In genomic region chr14:58969951-58970751, GRCh38 we compare ENCODE assay signal across 14 cellular contexts.
DNase-seq lines count a peak whose midpoint lies in the region; ATAC-seq and TF ChIP-seq lines count a peak whose summit lies in the region.
"Had no signal": no experiment of that assay in that cellular context is flagged by ENCODE, and none has a peak within 500 bp of the region (broad histone marks: within the 10 kb centered on the region; RNA-seq: fewer than 3 reads in every experiment).

No MANE protein-coding gene starts in this region.

- H3K4me3 Mint-ChIP-seq in WTC11 (no peak overlapping the region), type B pancreatic cell (no peak overlapping the region)
- H3K4me3 Mint-ChIP-seq in CD4-positive, alpha-beta T cell, result no peak overlapping the region
- H3K4me3 Mint-ChIP-seq: B cell had no signal

- H3K9me3 ChIP-seq in CD4-positive, alpha-beta T cell (ENCODE audit: control insufficient read depth, low read length), result no peaks in the 10 kb centered on the region
- H3K9me3 ChIP-seq: mucosa of descending colon, right lobe of liver had no signal

- no peak overlapping the region for H3K27ac ChIP-seq in CD4-positive, alpha-beta T cell (ENCODE audit: low read depth, low read length)
- H3K27ac ChIP-seq: right lobe of liver had no signal

- peak; percentile 77 for ATAC-seq in HG02588 (IDR thresholded peaks at IDR 0.05; ENCODE audit: unreplicated experiment)
- peak; percentile 84 for ATAC-seq in WTC11
- ATAC-seq in CD4-positive, alpha-beta T cell (ENCODE audit: poor library complexity), result no peak
- no peak for ATAC-seq in GM18511 (IDR thresholded peaks at IDR 0.05; ENCODE audit: unreplicated experiment)
- ATAC-seq: mucosa of descending colon had no signal

- POLR2A ChIA-PET in WTC11 (lab: Charles Lee), result no interaction called here
- POLR2A ChIA-PET in CD4-positive, alpha-beta T cell (lab: Charles Lee), result no interaction called here

- intact Hi-C loops in CD4-positive, alpha-beta T cell (cut with DNase I, micrococcal nuclease), result no loop called here

- H3K27ac Mint-ChIP-seq in WTC11 (peak overlapping the region; percentile 89), type B pancreatic cell (no peak overlapping the region)
- H3K27ac Mint-ChIP-seq in CD4-positive, alpha-beta T cell, result no peak overlapping the region
- H3K27ac Mint-ChIP-seq: B cell had no signal

- CTCF ChIA-PET in WTC11 (lab: Charles Lee), result interaction anchor here (0.9 to 1.6 kb wide), 7 partner anchors 13 to 469 kb away, joined by 3 to 5 read pairs (median 4); no protein-coding TSS in a partner anchor
- CTCF ChIA-PET in CD4-positive, alpha-beta T cell (lab: Charles Lee), result no interaction called here

- DNase-seq in EH (ENCODE audit: low read depth) (peak; percentile 6), WTC11 (ENCODE audit: low spot score) (peak; percentile 22), islet precursor cell (peak; percentile 95), COR-L47 (lab: John Stamatoyannopoulos, UW) (no peak), type B pancreatic cell (ENCODE audit: extremely low spot score, unreplicated experiment) (no peak)
- DNase-seq in CD4-positive, alpha-beta T cell, result no peak
- DNase-seq: activated CD4-positive, alpha-beta T cell treated with anti-CD3 and anti-CD28 coated beads, Interleukin-2, amount 50 U/mL, for 48 hours; activated naive CD4-positive, alpha-beta T cell treated with Interleukin-2 at 50 U/mL for 16 hours; mucosa of descending colon; NCI-H1048; right lobe of liver had no signal

- H3K9me3 Mint-ChIP-seq in WTC11 (peaks cover 6% of the 10 kb centered on the region), type B pancreatic cell (no peaks in the 10 kb centered on the region)
- no peaks in the 10 kb centered on the region for H3K9me3 Mint-ChIP-seq in CD4-positive, alpha-beta T cell

- H3K27me3 ChIP-seq in CD4-positive, alpha-beta T cell (ENCODE audit: control insufficient read depth, insufficient read depth, low read length), result no peaks in the 10 kb centered on the region
- H3K27me3 ChIP-seq: right lobe of liver had no signal

- H3K36me3 Mint-ChIP-seq in WTC11, result no peaks in the 10 kb centered on the region
- H3K36me3 Mint-ChIP-seq in CD4-positive, alpha-beta T cell (ENCODE audit: low read depth), result no peaks in the 10 kb centered on the region
- no peaks in the 10 kb centered on the region for H3K36me3 Mint-ChIP-seq in type B pancreatic cell

- H3K27me3 Mint-ChIP-seq in WTC11 (ENCODE audit: low read depth), result no peaks in the 10 kb centered on the region; the same call in 1 of the 2 replicates
- no peaks in the 10 kb centered on the region for H3K27me3 Mint-ChIP-seq in CD4-positive, alpha-beta T cell
- peaks cover 4% of the 10 kb centered on the region for H3K27me3 Mint-ChIP-seq in type B pancreatic cell
- H3K27me3 Mint-ChIP-seq: B cell had no signal

- H3K4me1 Mint-ChIP-seq in WTC11 (no peaks in the 10 kb centered on the region), type B pancreatic cell (ENCODE audit: unreplicated experiment) (peaks cover 25% of the 10 kb centered on the region)
- H3K4me1 Mint-ChIP-seq in CD4-positive, alpha-beta T cell (ENCODE audit: low read depth), result no peaks in the 10 kb centered on the region
- H3K4me1 Mint-ChIP-seq: B cell had no signal

- no peak for TF ChIP-seq CTCF in WTC11 (IDR thresholded peaks at IDR 0.05)
- TF ChIP-seq CTCF in CD4-positive, alpha-beta T cell (IDR thresholded peaks at IDR 0.05), result no peak
- TF ChIP-seq CTCF in type B pancreatic cell (conservative IDR thresholded peaks at IDR 0.05), result no peak

TF ChIP-seq in WTC11, 78 proteins besides CTCF, POLR2A, EP300 and RAD21:
- TF ChIP-seq USF1 (CRISPR knock-in tag; IDR thresholded peaks at IDR 0.05), result no peak
- TF ChIP-seq GTF2I (CRISPR knock-in tag; conservative IDR thresholded peaks at IDR 0.05), result no peak
- no peak for TF ChIP-seq NFYB (CRISPR knock-in tag; conservative IDR thresholded peaks at IDR 0.05; ENCODE audit: low read depth)
- no peak for TF ChIP-seq KAT7 (CRISPR knock-in tag; IDR thresholded peaks at IDR 0.05; ENCODE audit: borderline replicate concordance)
- peak; percentile 14; the same call in 1 of the 2 replicates for TF ChIP-seq ZNF423 (CRISPR knock-in tag; IDR thresholded peaks at IDR 0.05)
- no peak for TF ChIP-seq SP1 (CRISPR knock-in tag; conservative IDR thresholded peaks at IDR 0.05)
TF ChIP-seq in WTC11: peak in this region for 1.

Comparison
In these comparisons a context has a peak if more than half of its experiments do, and no peak if none do; other contexts are left out.
1. DNase-seq: peak in EH (single experiment), WTC11 (single experiment) and islet precursor cell (single experiment); none in COR-L47 (single experiment), CD4-positive, alpha-beta T cell (0 of 10) and type B pancreatic cell (single experiment).
2. ATAC-seq: peak in HG02588 (single experiment) and WTC11 (single experiment); none in CD4-positive, alpha-beta T cell (single experiment) and GM18511 (single experiment).